1 cellular context compared by ENCODE assay signal in the genomic region with DNA sequence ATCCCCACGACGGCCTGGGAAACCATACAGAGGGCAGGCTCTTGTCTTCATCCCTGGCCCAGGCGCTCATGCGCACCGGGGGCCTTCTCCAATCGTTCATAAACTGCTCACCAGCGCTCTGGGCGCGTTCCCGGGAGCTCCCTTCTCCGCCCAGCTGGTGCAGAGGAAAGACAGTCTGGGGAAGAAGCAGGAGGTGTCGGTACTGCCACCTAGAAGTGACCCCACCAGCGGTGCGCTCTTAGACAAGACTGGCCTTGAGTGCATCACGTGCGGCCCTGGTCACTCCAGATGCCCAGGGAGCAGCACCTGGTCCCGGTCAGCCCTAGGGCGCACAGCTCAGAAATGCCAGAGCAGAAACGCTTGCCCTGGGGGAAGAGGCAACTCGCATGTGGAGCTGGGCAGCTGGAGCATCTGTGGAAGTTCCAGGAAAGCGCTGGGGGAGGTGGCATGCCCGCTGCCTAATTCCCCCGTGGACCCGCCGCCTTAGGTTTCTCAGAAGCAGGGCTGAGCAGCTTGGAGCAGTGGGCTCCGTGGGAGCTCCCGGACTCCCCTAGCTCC.
TF ChIP-seq lines count a peak whose summit lies in the region.

No MANE protein-coding gene starts in this region.

TF ChIP-seq in WTC11, 78 proteins besides CTCF, POLR2A, EP300 and RAD21 (continued from another document):
- peak; percentile 51; the same call in 1 of the 2 replicates for TF ChIP-seq ZNF263 (CRISPR knock-in tag; IDR thresholded peaks at IDR 0.05; ENCODE audit: low read depth)
- TF ChIP-seq, protein P1, sequence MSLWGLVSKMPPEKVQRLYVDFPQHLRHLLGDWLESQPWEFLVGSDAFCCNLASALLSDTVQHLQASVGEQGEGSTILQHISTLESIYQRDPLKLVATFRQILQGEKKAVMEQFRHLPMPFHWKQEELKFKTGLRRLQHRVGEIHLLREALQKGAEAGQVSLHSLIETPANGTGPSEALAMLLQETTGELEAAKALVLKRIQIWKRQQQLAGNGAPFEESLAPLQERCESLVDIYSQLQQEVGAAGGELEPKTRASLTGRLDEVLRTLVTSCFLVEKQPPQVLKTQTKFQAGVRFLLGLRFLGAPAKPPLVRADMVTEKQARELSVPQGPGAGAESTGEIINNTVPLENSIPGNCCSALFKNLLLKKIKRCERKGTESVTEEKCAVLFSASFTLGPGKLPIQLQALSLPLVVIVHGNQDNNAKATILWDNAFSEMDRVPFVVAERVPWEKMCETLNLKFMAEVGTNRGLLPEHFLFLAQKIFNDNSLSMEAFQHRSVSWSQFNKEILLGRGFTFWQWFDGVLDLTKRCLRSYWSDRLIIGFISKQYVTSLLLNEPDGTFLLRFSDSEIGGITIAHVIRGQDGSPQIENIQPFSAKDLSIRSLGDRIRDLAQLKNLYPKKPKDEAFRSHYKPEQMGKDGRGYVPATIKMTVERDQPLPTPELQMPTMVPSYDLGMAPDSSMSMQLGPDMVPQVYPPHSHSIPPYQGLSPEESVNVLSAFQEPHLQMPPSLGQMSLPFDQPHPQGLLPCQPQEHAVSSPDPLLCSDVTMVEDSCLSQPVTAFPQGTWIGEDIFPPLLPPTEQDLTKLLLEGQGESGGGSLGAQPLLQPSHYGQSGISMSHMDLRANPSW (CRISPR knock-in tag; conservative IDR thresholded peaks at IDR 0.05; ENCODE audit: low read depth): no peak
- TF ChIP-seq ZNF138 (CRISPR knock-in tag; conservative IDR thresholded peaks at IDR 0.05): no peak
- TF ChIP-seq, protein P2, sequence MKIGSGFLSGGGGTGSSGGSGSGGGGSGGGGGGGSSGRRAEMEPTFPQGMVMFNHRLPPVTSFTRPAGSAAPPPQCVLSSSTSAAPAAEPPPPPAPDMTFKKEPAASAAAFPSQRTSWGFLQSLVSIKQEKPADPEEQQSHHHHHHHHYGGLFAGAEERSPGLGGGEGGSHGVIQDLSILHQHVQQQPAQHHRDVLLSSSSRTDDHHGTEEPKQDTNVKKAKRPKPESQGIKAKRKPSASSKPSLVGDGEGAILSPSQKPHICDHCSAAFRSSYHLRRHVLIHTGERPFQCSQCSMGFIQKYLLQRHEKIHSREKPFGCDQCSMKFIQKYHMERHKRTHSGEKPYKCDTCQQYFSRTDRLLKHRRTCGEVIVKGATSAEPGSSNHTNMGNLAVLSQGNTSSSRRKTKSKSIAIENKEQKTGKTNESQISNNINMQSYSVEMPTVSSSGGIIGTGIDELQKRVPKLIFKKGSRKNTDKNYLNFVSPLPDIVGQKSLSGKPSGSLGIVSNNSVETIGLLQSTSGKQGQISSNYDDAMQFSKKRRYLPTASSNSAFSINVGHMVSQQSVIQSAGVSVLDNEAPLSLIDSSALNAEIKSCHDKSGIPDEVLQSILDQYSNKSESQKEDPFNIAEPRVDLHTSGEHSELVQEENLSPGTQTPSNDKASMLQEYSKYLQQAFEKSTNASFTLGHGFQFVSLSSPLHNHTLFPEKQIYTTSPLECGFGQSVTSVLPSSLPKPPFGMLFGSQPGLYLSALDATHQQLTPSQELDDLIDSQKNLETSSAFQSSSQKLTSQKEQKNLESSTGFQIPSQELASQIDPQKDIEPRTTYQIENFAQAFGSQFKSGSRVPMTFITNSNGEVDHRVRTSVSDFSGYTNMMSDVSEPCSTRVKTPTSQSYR (CRISPR knock-in tag; IDR thresholded peaks at IDR 0.05): no peak
